In genomic region chr12:56158926-56159461, GRCh38 we compare ENCODE assay signal across 8 cellular contexts. TPM values are rescaled to one million over a fixed set of nuclear protein-coding genes. Genes with fewer than 3 reads are reported as not detected.
A peak's percentile ranks its signal among the peaks of the same experiment; 100 is the strongest.
DNase-seq lines count a peak whose midpoint lies in the region; ATAC-seq, FAIRE-seq and TF ChIP-seq lines count a peak whose summit lies in the region.

No MANE protein-coding gene starts in this region.

- FAIRE-seq in GM12892 (lab: Jason Lieb, UNC) = peak; percentile 67

- DNase-seq in AG09319 (ENCODE audit: extremely low read depth, low read depth) = peak; percentile 76
- no peak for DNase-seq in GM12892 (ENCODE audit: insufficient read length)
- DNase-seq in NOMO-1 treated with DMSO at 0.1 percent for 48 hours (lab: John Stamatoyannopoulos, UW; ENCODE audit: unreplicated experiment) = peak; percentile 40
- DNase-seq in astrocyte of the spinal cord (ENCODE audit: low read depth, low spot score) = peak; percentile 70
- peak; percentile 18 to 32 for DNase-seq in hippocampal formation (lab: John Stamatoyannopoulos, UW)
- peak; percentile 88 for DNase-seq in prostate gland (ENCODE audit: low spot score)

- no peaks in the 10 kb centered on the region for H3K9me3 ChIP-seq in prostate gland

- H3K4me3 ChIP-seq in astrocyte of the spinal cord (ENCODE audit: low read depth, low read length) (peak overlapping the region; percentile 83), prostate gland (peak overlapping the region; percentile 58 to 71)

- ATAC-seq in HG03442 (IDR thresholded peaks at IDR 0.05; ENCODE audit: unreplicated experiment) = no peak
- ATAC-seq in HG03139 (IDR thresholded peaks at IDR 0.05; ENCODE audit: unreplicated experiment) = no peak

- intact Hi-C loops in prostate gland (cut with DNase I) = loop anchor here (2.0 to 5.0 kb wide), 2 partner anchors 32 to 42 kb away; partner anchors contain the start of genes RPL41 and ZC3H10

- in situ Hi-C loops in astrocyte of the spinal cord (cut with HindIII; ENCODE audit: low sequenced_read_pairs) = no loop called here

- 0% methylated on average over 6 of the region's 6 CpGs for WGBS in prostate gland

- no peaks in the 10 kb centered on the region for H3K27me3 ChIP-seq in prostate gland (replicated peaks; ENCODE audit: insufficient read depth)

- peaks cover 5 to 12% of the 10 kb centered on the region in 2 donors for H3K36me3 ChIP-seq in prostate gland

- peaks cover 12% of the 10 kb centered on the region for H3K4me1 ChIP-seq in prostate gland (replicated peaks)

- H3K27ac ChIP-seq in prostate gland = peak overlapping the region; percentile 97 to 98

- no peak; the same call in 1 of the 2 replicates for TF ChIP-seq POLR2A in GM12892 (IDR thresholded peaks at IDR 0.05; ENCODE audit: low read depth, low read length)
- TF ChIP-seq POLR2A in prostate gland (IDR thresholded peaks at IDR 0.05) = peak; percentile 78

- TF ChIP-seq CTCF in AG09319 (IDR thresholded peaks at IDR 0.05; ENCODE audit: low read depth, low read length) = no peak
- no peak for TF ChIP-seq CTCF in astrocyte of the spinal cord (IDR thresholded peaks at IDR 0.05; ENCODE audit: low read depth, low read length)
- TF ChIP-seq CTCF in prostate gland (IDR thresholded peaks at IDR 0.05) = peak in 1 of 4 experiments; percentile 19

RNA-seq across cellular contexts. Expression of gene MYL6, which starts 0.8 kb away (rescaled TPM):
- 1,951 TPM for polyA plus RNA-seq in GM12892 (2012; ENCODE audit: missing spikeins)
- 1,000 to 10,000 TPM; 1,587 to 1,792 TPM for total RNA-seq in prostate gland

RNA-seq across cellular contexts. Expression of gene MYL6B, which starts 6.6 kb away (rescaled TPM):
- polyA plus RNA-seq in GM12892 (2012; ENCODE audit: missing spikeins) = 105 TPM
- 100 to 1,000 TPM in 1 of 2 donors, 10 to 100 TPM in 1; 66.4 to 203 TPM for total RNA-seq in prostate gland

RNA-seq across cellular contexts. Expression of gene SMARCC2, which starts 30.3 kb away (rescaled TPM):
- polyA plus RNA-seq in GM12892 (2012; ENCODE audit: missing spikeins) = 42.7 TPM
- 100 to 1,000 TPM in 1 of 2 donors, 10 to 100 TPM in 1; 60.4 to 101 TPM for total RNA-seq in prostate gland

RNA-seq across cellular contexts. Expression of gene ESYT1, which starts 30.9 kb away (rescaled TPM):
- polyA plus RNA-seq in GM12892 (2012; ENCODE audit: missing spikeins) = 54.4 TPM
- total RNA-seq in prostate gland = 100 to 1,000 TPM in 1 of 2 donors, 10 to 100 TPM in 1; 66.8 to 167 TPM

RNA-seq across cellular contexts. Expression of gene ZC3H10, which starts 40.9 kb away (rescaled TPM):
- polyA plus RNA-seq in GM12892 (2012; ENCODE audit: missing spikeins) = 2.7 TPM
- total RNA-seq in prostate gland = 1 to 10 TPM; 4.6 to 9.1 TPM
